8 cellular contexts compared by ENCODE assay signal in the genomic region with DNA sequence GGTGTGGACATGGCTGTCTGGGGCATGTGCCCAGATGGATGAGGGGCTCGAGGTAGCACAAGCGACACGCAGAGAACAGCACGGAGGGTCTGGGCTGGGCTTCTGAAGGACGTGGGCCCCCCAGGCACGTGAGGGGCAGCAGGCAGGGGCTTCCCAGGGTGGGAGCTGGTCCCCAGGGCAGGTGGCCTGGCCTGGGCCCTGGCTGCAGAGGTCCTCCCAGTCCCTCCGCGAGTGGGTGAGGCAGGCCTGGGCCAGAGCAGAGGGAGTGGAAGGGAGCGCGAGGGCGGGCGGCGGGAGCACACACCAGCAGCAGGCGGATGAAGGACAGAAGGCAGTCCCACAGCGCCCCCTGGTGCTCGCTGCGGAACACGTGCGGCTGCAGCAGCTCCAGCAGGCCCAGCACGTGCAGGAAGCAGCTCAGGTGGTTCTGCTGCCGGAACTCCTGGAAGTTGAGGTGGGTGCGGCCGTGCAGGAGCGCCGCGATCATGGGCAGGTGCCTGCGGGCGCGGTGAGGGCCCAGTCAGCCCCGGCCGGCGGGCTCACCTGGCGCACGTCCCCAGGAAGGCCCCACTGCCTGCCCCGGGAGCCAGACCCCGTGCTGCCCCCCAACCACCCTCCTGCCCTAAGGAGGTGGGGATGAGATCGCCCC. TPM values are rescaled to one million over a fixed set of nuclear protein-coding genes. Genes with fewer than 3 reads are reported as not detected.
DNase-seq lines count a peak whose midpoint lies in the region; ATAC-seq and TF ChIP-seq lines count a peak whose summit lies in the region.

No MANE protein-coding gene starts in this region.

- H3K27ac ChIP-seq in left ventricle myocardium inferior (replicated peaks): no peak overlapping the region

- H3K27me3 ChIP-seq in left ventricle myocardium inferior (ENCODE audit: low read depth): no peaks in the 10 kb centered on the region

- intact Hi-C loops in left ventricle myocardium inferior (cut with micrococcal nuclease): loop anchor here (10.0 kb wide), 1 partner anchor 249 kb away; no protein-coding TSS in a partner anchor

- peak; percentile 92 for TF ChIP-seq CTCF in AG09309 (IDR thresholded peaks at IDR 0.05; ENCODE audit: control insufficient read depth, insufficient read depth, low read depth, low read length, missing control alignments)
- TF ChIP-seq CTCF in left ventricle myocardium inferior (IDR thresholded peaks at IDR 0.05; ENCODE audit: borderline replicate concordance): peak; percentile 95
- peak; percentile 81 for TF ChIP-seq CTCF in retinal pigment epithelial cell (conservative IDR thresholded peaks at IDR 0.05; ENCODE audit: low read depth, low read length)

- DNase-seq in AG09309 (ENCODE audit: low read depth) (peak; percentile 32), NCI-H2029 treated with DMSO at 0.1 percent for 48 hours (lab: John Stamatoyannopoulos, UW) (peak; percentile 35), T-helper 9 cell (peak; percentile 88), amygdala (lab: John Stamatoyannopoulos, UW) (peak in 52 of 56 donors; percentile 13 to 92 (median 66)), left ventricle myocardium inferior (peak; percentile 86), retinal pigment epithelial cell (ENCODE audit: low read depth) (peak; percentile 29)

- peaks cover 11% of the 10 kb centered on the region for H3K4me1 ChIP-seq in left ventricle myocardium inferior

- H3K9me3 ChIP-seq in left ventricle myocardium inferior (replicated peaks): no peaks in the 10 kb centered on the region

- ATAC-seq in GM21515 (IDR thresholded peaks at IDR 0.05; ENCODE audit: unreplicated experiment) (peak; percentile 50), GM19467 (IDR thresholded peaks at IDR 0.05; ENCODE audit: unreplicated experiment) (no peak)

- peaks cover 95% of the 10 kb centered on the region for H3K36me3 ChIP-seq in left ventricle myocardium inferior

- no peak overlapping the region for H3K4me3 ChIP-seq in AG09309 (ENCODE audit: control insufficient read depth, low read depth, low read length)
- no peak overlapping the region for H3K4me3 ChIP-seq in left ventricle myocardium inferior
- no peak overlapping the region for H3K4me3 ChIP-seq in retinal pigment epithelial cell (ENCODE audit: low read length)

RNA-seq across cellular contexts. Expression of a gene that starts 14.7 kb away (rescaled TPM):
- 8.3 TPM for total RNA-seq in left ventricle myocardium inferior

RNA-seq across cellular contexts. Expression of a gene that starts 30.2 kb away (rescaled TPM):
- total RNA-seq in left ventricle myocardium inferior: 29.9 TPM

RNA-seq across cellular contexts. Expression of a gene that starts 56.5 kb away (rescaled TPM):
- 76.5 TPM for total RNA-seq in left ventricle myocardium inferior

Comparison
In these comparisons a context has a peak if more than half of its experiments do, and no peak if none do; other contexts are left out.
1. DNase-seq: peak in every context shown above with its lines; median percentile 88 in T-helper 9 cell; 86 in left ventricle myocardium inferior; 66 in amygdala; 35 in NCI-H2029 treated with DMSO at 0.1 percent for 48 hours; 32 in AG09309; 29 in retinal pigment epithelial cell.